In genomic region chr4:158578476-158578875, GRCh38 we compare ENCODE assay signal across 9 cellular contexts. TPM values are rescaled to one million over a fixed set of nuclear protein-coding genes. Genes with fewer than 3 reads are reported as not detected.
DNase-seq lines count a peak whose midpoint lies in the region; ATAC-seq and TF ChIP-seq lines count a peak whose summit lies in the region.
"Had no signal": no experiment of that assay in that cellular context is flagged by ENCODE, and none has a peak within 500 bp of the region (broad histone marks: within the 10 kb centered on the region; RNA-seq: fewer than 3 reads in every experiment).

No MANE protein-coding gene starts in this region.

- H4K20me1 ChIP-seq in mammary epithelial cell (ENCODE audit: insufficient read depth, low read length) (no peaks in the 10 kb centered on the region), neural progenitor cell (ENCODE audit: low read depth) (no peaks in the 10 kb centered on the region)

- in situ Hi-C loops in mammary epithelial cell (cut with MboI; ENCODE audit: low sequenced_read_pairs in 2 of 2), result no loop called here

- H3K4me1 ChIP-seq in mammary epithelial cell (ENCODE audit: insufficient read depth, low read length) (no peaks in the 10 kb centered on the region), neural progenitor cell (no peaks in the 10 kb centered on the region), testis (no peaks in the 10 kb centered on the region)

- peak; percentile 38 for DNase-seq in NAMALWA (ENCODE audit: low spot score)
- peak; percentile 43 for DNase-seq in mammary epithelial cell
- DNase-seq in neural progenitor cell (ENCODE audit: low spot score), result no peak
- no peak for DNase-seq in testis
- no peak for DNase-seq in D341Med (ENCODE audit: low spot score)
- DNase-seq: activated naive CD4-positive, alpha-beta T cell treated with anti-CD3 and anti-CD28 coated beads, Interleukin-2, amount 10 ng/mL, durations not matched to agents 7 days and 5 days; SHP77 treated with DMSO at 0.1 percent for 48 hours had no signal

- no peak overlapping the region for H3K4me3 ChIP-seq in mammary epithelial cell (replicated peaks in 1 of 3; ENCODE audit: insufficient read depth in 1 of 3, low read depth in 2 of 3, low read length in 3 of 3)
- no peak overlapping the region for H3K4me3 ChIP-seq in neural progenitor cell
- H3K4me3 ChIP-seq in testis, result no peak overlapping the region

- H3K36me3 ChIP-seq in mammary epithelial cell (ENCODE audit: insufficient read depth, low read length) (no peaks in the 10 kb centered on the region), neural progenitor cell (no peaks in the 10 kb centered on the region), testis (ENCODE audit: low read depth, missing control alignments) (no peaks in the 10 kb centered on the region)

- dilution Hi-C loops in mammary epithelial cell (cut with HindIII; ENCODE audit: low sequenced_read_pairs), result no loop called here

- ATAC-seq in GM18873 (IDR thresholded peaks at IDR 0.05; ENCODE audit: low FRiP score, unreplicated experiment), result no peak

- H3F3A ChIP-seq in neural progenitor cell (ENCODE audit: low read depth), result no peaks in the 10 kb centered on the region

- H3K9ac ChIP-seq in mammary epithelial cell (ENCODE audit: insufficient read depth, low read length) (no peak overlapping the region), neural progenitor cell (no peak overlapping the region)

- WGBS in mammary epithelial cell (ENCODE audit: low coverage, missing lambda C conversion rate), result 17% methylated on average over 1 of the region's 1 CpG
- 42 to 51% methylated on average over 1 of the region's 1 CpG for WGBS in testis, 2 donors

- peaks cover 2% of the 10 kb centered on the region for H3K4me1 Mint-ChIP-seq in neural progenitor cell
- H3K4me1 Mint-ChIP-seq: activated naive CD4-positive, alpha-beta T cell treated with anti-CD3 and anti-CD28 coated beads, Interleukin-2, amount 10 ng/mL, durations not matched to agents 7 days and 5 days had no signal

- no TSS peak for BruUV-seq in mammary epithelial cell (replicated peaks; lab: Mats Ljungman, UMichigan)

- H3K4me2 ChIP-seq in mammary epithelial cell (ENCODE audit: insufficient read depth, low read depth, low read length), result peak overlapping the region; percentile 7
- H3K4me2 ChIP-seq in neural progenitor cell, result no peak overlapping the region

- H3K4me3 Mint-ChIP-seq in neural progenitor cell, result no peak overlapping the region
- H3K4me3 Mint-ChIP-seq: activated naive CD4-positive, alpha-beta T cell treated with anti-CD3 and anti-CD28 coated beads, Interleukin-2, amount 10 ng/mL, durations not matched to agents 7 days and 5 days had no signal

- no peaks in the 10 kb centered on the region for H3K27me3 Mint-ChIP-seq in neural progenitor cell (ENCODE audit: insufficient read depth, low read depth)

- H3K9me3 Mint-ChIP-seq in neural progenitor cell, result no peaks in the 10 kb centered on the region
- H3K9me3 Mint-ChIP-seq: activated naive CD4-positive, alpha-beta T cell treated with anti-CD3 and anti-CD28 coated beads, Interleukin-2, amount 10 ng/mL, durations not matched to agents 7 days and 5 days had no signal

- no peak overlapping the region for H3K27ac ChIP-seq in mammary epithelial cell (ENCODE audit: insufficient read depth, low read depth, low read length)
- H3K27ac ChIP-seq in neural progenitor cell, result no peak overlapping the region
- no peak overlapping the region for H3K27ac ChIP-seq in testis

- H3K9me3 ChIP-seq in mammary epithelial cell (replicated peaks; ENCODE audit: insufficient read depth, low read length), result no peaks in the 10 kb centered on the region
- H3K9me3 ChIP-seq in neural progenitor cell (ENCODE audit: low read depth), result no peaks in the 10 kb centered on the region
- no peaks in the 10 kb centered on the region for H3K9me3 ChIP-seq in testis

- intact Hi-C loops in mammary epithelial cell (cut with micrococcal nuclease) (loop anchor here (1.0 to 5.0 kb wide), 4 partner anchors 81 to 318 kb away; no protein-coding TSS in a partner anchor), testis (cut with DNase I; ENCODE audit: low total_unique reads) (no loop called here)

- H3K27ac Mint-ChIP-seq in neural progenitor cell, result no peak overlapping the region
- H3K27ac Mint-ChIP-seq: activated naive CD4-positive, alpha-beta T cell treated with anti-CD3 and anti-CD28 coated beads, Interleukin-2, amount 10 ng/mL, durations not matched to agents 7 days and 5 days had no signal

- TF ChIP-seq POLR2A in testis (IDR thresholded peaks at IDR 0.05), result no peak

- H3K27me3 ChIP-seq in mammary epithelial cell (ENCODE audit: insufficient read depth, low read length) (no peaks in the 10 kb centered on the region), neural progenitor cell (no peaks in the 10 kb centered on the region), testis (no peaks in the 10 kb centered on the region)

- H3K79me2 ChIP-seq in mammary epithelial cell (ENCODE audit: insufficient read depth, low read length) (no peaks in the 10 kb centered on the region), neural progenitor cell (ENCODE audit: low read depth) (no peaks in the 10 kb centered on the region)

- TF ChIP-seq CTCF in GM12873 (IDR thresholded peaks at IDR 0.05; ENCODE audit: insufficient read depth, low read depth, low read length, missing control alignments) (peak; percentile 4), mammary epithelial cell (conservative IDR thresholded peaks at IDR 0.05 in 1 of 2, IDR thresholded peaks at IDR 0.05 in 1 of 2; ENCODE audit: extremely low read depth in 1 of 2, insufficient read depth in 1 of 2, low read depth in 1 of 2, low read length in 2 of 2) (peak; percentile 19 to 68), neural progenitor cell (IDR thresholded peaks at IDR 0.05) (peak; percentile 34), testis (IDR thresholded peaks at IDR 0.05) (no peak)

- CTCF ChIA-PET in mammary epithelial cell (lab: Charles Lee; ENCODE audit: low non-redundant PET), result no interaction called here

- peak overlapping the region; percentile 64 for H2AFZ ChIP-seq in mammary epithelial cell (ENCODE audit: low read depth, low read length)
- H2AFZ ChIP-seq in neural progenitor cell (replicated peaks), result peak overlapping the region; percentile 13

- H3K36me3 Mint-ChIP-seq in neural progenitor cell, result no peaks in the 10 kb centered on the region
- H3K36me3 Mint-ChIP-seq: activated naive CD4-positive, alpha-beta T cell treated with anti-CD3 and anti-CD28 coated beads, Interleukin-2, amount 10 ng/mL, durations not matched to agents 7 days and 5 days had no signal

RNA-seq across cellular contexts. Expression of gene RXFP1, which starts 56.8 kb away (rescaled TPM):
- total RNA-seq in mammary epithelial cell (not detected), neural progenitor cell (ENCODE audit: low replicate concordance) (not detected in 2 replicates), testis (1 to 10 TPM in 1 of 2 donors, under 1 TPM in 1; 0.81 to 2.1 TPM)
- polyA plus RNA-seq in mammary epithelial cell (not detected), testis (ENCODE audit: insufficient read depth, low read depth, low replicate concordance) (0.26 TPM)
- polyA minus RNA-seq in mammary epithelial cell, result not detected

Comparison
In these comparisons a context has a peak if more than half of its experiments do, and no peak if none do; other contexts are left out.
1. CTCF ChIP-seq: peak in GM12873 (single experiment), mammary epithelial cell (2 of 2) and neural progenitor cell (single experiment); none in testis (0 of 3).
2. DNase-seq: peak in NAMALWA (single experiment) and mammary epithelial cell (single experiment); none in neural progenitor cell (single experiment), testis (single experiment) and D341Med (single experiment).